Comparison of ENCODE assay signal across 15 cellular contexts in the genomic region with DNA sequence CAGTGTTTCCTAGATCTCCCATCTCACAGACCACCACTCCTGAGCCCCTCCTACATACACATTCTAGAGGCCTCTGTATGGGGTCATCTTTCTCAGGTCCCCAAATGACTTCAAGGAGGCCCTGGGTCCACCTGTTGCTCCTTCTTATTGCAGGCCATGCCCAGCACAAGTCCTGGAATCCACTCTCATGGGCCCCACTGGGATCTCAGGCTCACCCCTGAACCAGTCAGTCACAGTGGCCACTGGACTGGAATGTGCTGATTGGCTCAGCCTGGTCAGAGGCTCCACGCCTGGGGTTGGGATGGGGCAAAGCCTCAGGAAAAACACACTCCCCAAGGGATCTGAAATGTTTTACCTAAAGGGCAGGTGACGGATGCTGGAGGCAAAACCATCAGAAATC. TPM values are rescaled to one million over a fixed set of nuclear protein-coding genes. Genes with fewer than 3 reads are reported as not detected.
DNase-seq lines count a peak whose midpoint lies in the region; ATAC-seq and TF ChIP-seq lines count a peak whose summit lies in the region.
"Had no signal": no experiment of that assay in that cellular context is flagged by ENCODE, and none has a peak within 500 bp of the region (broad histone marks: within the 10 kb centered on the region; RNA-seq: fewer than 3 reads in every experiment).

No MANE protein-coding gene starts in this region.

- H3K9me3 Mint-ChIP-seq in endodermal cell (no peaks in the 10 kb centered on the region), nephron (no peaks in the 10 kb centered on the region), Caco-2 (ENCODE audit: unreplicated experiment) (no peaks in the 10 kb centered on the region)
- no peaks in the 10 kb centered on the region for H3K9me3 Mint-ChIP-seq in activated naive CD4-positive, alpha-beta T cell treated with anti-CD3 and anti-CD28 coated beads, Interleukin-2, amount 10 ng/mL, durations not matched to agents 7 days and 5 days

- H3K4me3 ChIP-seq in endodermal cell (ENCODE audit: low read length): no peak overlapping the region
- H3K4me3 ChIP-seq in Caco-2 (ENCODE audit: low read depth, low read length): no peak overlapping the region
- H3K4me3 ChIP-seq: HAP-1 had no signal

- no peak overlapping the region for H3K27ac ChIP-seq in endodermal cell (ENCODE audit: low read depth, low read length)

- H3K27me3 ChIP-seq in endodermal cell (ENCODE audit: control insufficient read depth, insufficient read depth, low read length, poor library complexity, severe bottlenecking) (no peaks in the 10 kb centered on the region), Caco-2 (replicated peaks; ENCODE audit: control insufficient read depth, insufficient read depth, low read length) (no peaks in the 10 kb centered on the region)

- no TSS peak for BruUV-seq in Caco-2 (replicated peaks; lab: Mats Ljungman, UMichigan)

- H3K4me1 Mint-ChIP-seq in endodermal cell (peaks cover 24% of the 10 kb centered on the region), nephron (peaks cover 70% of the 10 kb centered on the region), Caco-2 (ENCODE audit: low read depth, unreplicated experiment) (peaks cover 13% of the 10 kb centered on the region)
- no peaks in the 10 kb centered on the region for H3K4me1 Mint-ChIP-seq in activated naive CD4-positive, alpha-beta T cell treated with anti-CD3 and anti-CD28 coated beads, Interleukin-2, amount 10 ng/mL, durations not matched to agents 7 days and 5 days
- H3K4me1 Mint-ChIP-seq: CD4-positive, alpha-beta memory T cell had no signal

- H3K4me3 Mint-ChIP-seq in endodermal cell (no peak overlapping the region), nephron (no peak overlapping the region), Caco-2 (ENCODE audit: unreplicated experiment) (no peak overlapping the region)
- no peak overlapping the region for H3K4me3 Mint-ChIP-seq in activated naive CD4-positive, alpha-beta T cell treated with anti-CD3 and anti-CD28 coated beads, Interleukin-2, amount 10 ng/mL, durations not matched to agents 7 days and 5 days
- H3K4me3 Mint-ChIP-seq: CD4-positive, alpha-beta memory T cell had no signal

- H3K9me3 ChIP-seq in endodermal cell (ENCODE audit: control insufficient read depth, low read length): peaks cover 18% of the 10 kb centered on the region
- no peaks in the 10 kb centered on the region for H3K9me3 ChIP-seq in Caco-2
- H3K9me3 ChIP-seq: HAP-1 had no signal

- ATAC-seq in Right ventricle myocardium superior (ENCODE audit: poor library complexity): no peak
- ATAC-seq in GM19455 (IDR thresholded peaks at IDR 0.05; ENCODE audit: unreplicated experiment): no peak

- H3K27me3 Mint-ChIP-seq in endodermal cell (ENCODE audit: insufficient read depth) (no peaks in the 10 kb centered on the region), nephron (ENCODE audit: low read depth) (peaks cover 8% of the 10 kb centered on the region), Caco-2 (ENCODE audit: insufficient read depth, unreplicated experiment) (no peaks in the 10 kb centered on the region)
- H3K27me3 Mint-ChIP-seq in activated naive CD4-positive, alpha-beta T cell treated with anti-CD3 and anti-CD28 coated beads, Interleukin-2, amount 10 ng/mL, durations not matched to agents 7 days and 5 days: peaks cover 5% of the 10 kb centered on the region

- intact Hi-C loops in cardiac septum (cut with DNase I): loop anchor here (2.0 to 5.0 kb wide), 2 partner anchors 58 to 85 kb away; no protein-coding TSS in a partner anchor
- intact Hi-C loops in Right ventricle myocardium superior (cut with DNase I): loop anchor here (5.0 kb wide), 1 partner anchor 95 kb away; no protein-coding TSS in a partner anchor
- intact Hi-C loops in Caco-2 (cut with micrococcal nuclease; ENCODE audit: unreplicated experiment): loop anchor here (1.0 to 5.0 kb wide), 4 partner anchors 45 to 107 kb away; no protein-coding TSS in a partner anchor

- H3K36me3 Mint-ChIP-seq in endodermal cell (ENCODE audit: low read depth) (peaks cover 2% of the 10 kb centered on the region), nephron (ENCODE audit: low read depth) (peaks cover 21% of the 10 kb centered on the region), Caco-2 (ENCODE audit: insufficient read depth, unreplicated experiment) (no peaks in the 10 kb centered on the region)
- no peaks in the 10 kb centered on the region for H3K36me3 Mint-ChIP-seq in activated naive CD4-positive, alpha-beta T cell treated with anti-CD3 and anti-CD28 coated beads, Interleukin-2, amount 10 ng/mL, durations not matched to agents 7 days and 5 days
- H3K36me3 Mint-ChIP-seq: CD4-positive, alpha-beta memory T cell had no signal

- POLR2A ChIA-PET in Caco-2 (lab: Charles Lee): no interaction called here

- H3K27ac Mint-ChIP-seq in endodermal cell (no peak overlapping the region), nephron (peak overlapping the region in 2 of 3 experiments; percentile 56 to 95), Caco-2 (ENCODE audit: unreplicated experiment) (no peak overlapping the region)
- H3K27ac Mint-ChIP-seq in activated naive CD4-positive, alpha-beta T cell treated with anti-CD3 and anti-CD28 coated beads, Interleukin-2, amount 10 ng/mL, durations not matched to agents 7 days and 5 days: no peak overlapping the region

- no peak overlapping the region for H3K9ac ChIP-seq in endodermal cell (ENCODE audit: extremely low read depth, low read length, poor library complexity, severe bottlenecking)

- H3K4me1 ChIP-seq in endodermal cell (ENCODE audit: control insufficient read depth, insufficient read depth, low read length) (peaks cover 7% of the 10 kb centered on the region), Caco-2 (peaks cover 8% of the 10 kb centered on the region; the same call in 1 of the 2 replicates)
- H3K4me1 ChIP-seq: HAP-1 had no signal

- CTCF ChIA-PET in Caco-2 (lab: Charles Lee): interaction anchor here (1.4 kb wide), 1 partner anchor 97 kb away, joined by 6 read pairs; no protein-coding TSS in a partner anchor
- CTCF ChIA-PET in activated naive CD4-positive, alpha-beta T cell treated with anti-CD3 and anti-CD28 coated beads, Interleukin-2, amount 10 ng/mL, durations not matched to agents 7 days and 5 days (lab: Charles Lee): interaction anchor here (4.8 kb wide), 1 partner anchor 108 kb away, joined by 45 read pairs; no protein-coding TSS in a partner anchor

- DNase-seq in cardiac septum (ENCODE audit: low spot score) (peak; percentile 59), Right ventricle myocardium superior (no peak), endodermal cell (peak; percentile 24), Caco-2 (no peak)
- DNase-seq in activated naive CD4-positive, alpha-beta T cell treated with anti-CD3 and anti-CD28 coated beads, Interleukin-2, amount 10 ng/mL, durations not matched to agents 7 days and 5 days: no peak
- DNase-seq: C1 segment of cervical spinal cord; CD4-positive, alpha-beta memory T cell; COR-L47; DMS153; DND-41; GOT3 had no signal

- H3K36me3 ChIP-seq in endodermal cell (ENCODE audit: control insufficient read depth, insufficient read depth, low read length): no peaks in the 10 kb centered on the region
- H3K36me3 ChIP-seq in Caco-2 (ENCODE audit: control insufficient read depth, insufficient read depth, low read length): no peaks in the 10 kb centered on the region
- H3K36me3 ChIP-seq: HAP-1 had no signal

- 85 to 100% methylated on average over 1 to 2 of the region's 2 CpGs for WGBS in endodermal cell (ENCODE audit: insufficient coverage in 1 of 2, insufficient read length in 1 of 2), 2 experiments

- TF ChIP-seq CTCF in endodermal cell (conservative IDR thresholded peaks at IDR 0.05): no peak
- TF ChIP-seq CTCF in nephron (IDR thresholded peaks at IDR 0.05; ENCODE audit: unreplicated experiment in 3 of 3): no peak
- TF ChIP-seq CTCF in Caco-2 (IDR thresholded peaks at IDR 0.05; ENCODE audit: insufficient read depth in 1 of 2, low read depth in 1 of 2, low read length in 1 of 2, severe bottlenecking in 1 of 2, unreplicated experiment in 1 of 2): no peak

RNA-seq across cellular contexts. Expression of a gene that starts 55.7 kb away (rescaled TPM):
- 4.9 TPM for total RNA-seq in cardiac septum
- total RNA-seq in Right ventricle myocardium superior: 7.3 TPM
- total RNA-seq in endodermal cell: 1 to 10 TPM; 7.5 to 8.2 TPM
- polyA plus RNA-seq in endodermal cell (2013, experiment 1 of 2): 28.1 TPM
- 26.5 TPM for polyA plus RNA-seq in endodermal cell (2013, experiment 2 of 2)
- not detected in 2 replicates for total RNA-seq in Caco-2 (2022)
- total RNA-seq: CD4-positive, alpha-beta memory T cell had no signal
- polyA plus RNA-seq: BJ; CD4-positive, alpha-beta memory T cell had no signal

Comparison
In these comparisons a context has a peak if more than half of its experiments do, and no peak if none do; other contexts are left out.
1. DNase-seq: peak in cardiac septum (single experiment) and endodermal cell (single experiment); none in Right ventricle myocardium superior (single experiment), Caco-2 (0 of 2) and activated naive CD4-positive, alpha-beta T cell treated with anti-CD3 and anti-CD28 coated beads, Interleukin-2, amount 10 ng/mL, durations not matched to agents 7 days and 5 days (single experiment).
2. H3K27ac Mint-ChIP-seq: peak in nephron (2 of 3); none in endodermal cell (single experiment), Caco-2 (single experiment) and activated naive CD4-positive, alpha-beta T cell treated with anti-CD3 and anti-CD28 coated beads, Interleukin-2, amount 10 ng/mL, durations not matched to agents 7 days and 5 days (single experiment).